Comparison of ENCODE assay signal across 1 cellular context in the genomic region with DNA sequence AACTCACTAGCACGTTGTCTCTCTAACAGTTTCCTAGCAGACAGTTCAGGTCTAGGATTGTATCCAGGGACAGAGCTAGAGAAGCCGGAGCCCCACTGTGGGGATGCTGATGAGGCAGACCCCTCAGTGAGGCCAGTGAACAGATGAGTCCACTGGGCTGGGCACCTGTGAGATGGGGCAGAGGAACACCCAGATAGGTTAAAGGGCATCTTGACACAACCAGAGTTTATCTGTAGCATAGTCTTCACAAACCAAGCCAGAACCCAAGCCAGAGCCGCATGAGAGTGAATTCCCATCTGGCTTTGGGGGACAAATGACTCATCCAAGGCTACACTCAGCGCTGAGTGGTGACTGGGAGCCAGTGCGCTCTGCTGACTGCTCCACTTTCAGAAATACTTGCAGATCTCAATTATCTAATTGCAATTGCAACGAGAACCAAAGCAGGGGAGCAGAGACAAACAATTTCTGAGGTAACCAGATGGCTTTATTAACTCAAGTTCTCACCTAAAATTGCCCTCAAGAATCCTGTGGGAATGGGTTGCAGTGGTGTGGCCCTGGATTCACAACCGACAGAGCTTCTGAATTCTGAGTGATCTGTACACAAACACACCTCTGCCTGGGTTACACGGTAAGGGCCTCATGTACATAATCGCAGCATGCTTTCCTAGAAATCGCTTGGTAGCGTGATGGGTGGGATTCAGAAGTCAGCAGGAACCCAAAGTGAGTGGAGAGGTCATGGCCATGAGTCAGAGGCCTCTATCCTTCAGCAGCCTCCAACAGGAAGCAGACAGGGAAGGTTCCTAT.
TF ChIP-seq lines count a peak whose summit lies in the region.

No MANE protein-coding gene starts in this region.

TF ChIP-seq in endothelial cell of umbilical vein, 7 proteins besides CTCF, POLR2A, EP300 and RAD21 (continued from another document):
- TF ChIP-seq FOS (IDR thresholded peaks at IDR 0.05; ENCODE audit: borderline replicate concordance, insufficient read depth, low read length) (peak; percentile 83), JUN (IDR thresholded peaks at IDR 0.05; ENCODE audit: borderline replicate concordance, insufficient read depth, insufficient read length, low read depth) (peak; percentile 34)
- TF ChIP-seq, protein P1, sequence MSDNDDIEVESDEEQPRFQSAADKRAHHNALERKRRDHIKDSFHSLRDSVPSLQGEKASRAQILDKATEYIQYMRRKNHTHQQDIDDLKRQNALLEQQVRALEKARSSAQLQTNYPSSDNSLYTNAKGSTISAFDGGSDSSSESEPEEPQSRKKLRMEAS (IDR thresholded peaks at IDR 0.05; ENCODE audit: insufficient read depth, insufficient read length), result no peak
TF ChIP-seq in endothelial cell of umbilical vein: peak in this region for 3.
